1 cellular context compared by ENCODE assay signal in genomic region chr12:118346895-118347294, GRCh38.
TF ChIP-seq lines count a peak whose summit lies in the region.

No MANE protein-coding gene starts in this region.

TF ChIP-seq in HepG2, 621 proteins besides CTCF, POLR2A, EP300 and RAD21 (continued from another document):
- TF ChIP-seq ZNF414 (CRISPR knock-in tag; IDR thresholded peaks at IDR 0.05): no peak
- TF ChIP-seq ESRRA (CRISPR knock-in tag; IDR thresholded peaks at IDR 0.05; ENCODE audit: low read depth): no peak
- TF ChIP-seq ZFP82 (CRISPR knock-in tag; IDR thresholded peaks at IDR 0.05; ENCODE audit: borderline replicate concordance): no peak
- no peak for TF ChIP-seq ZBTB33 (CRISPR knock-in tag; IDR thresholded peaks at IDR 0.05)
- no peak for TF ChIP-seq ZNF564 (CRISPR knock-in tag; IDR thresholded peaks at IDR 0.05)
- TF ChIP-seq IRX3 (CRISPR knock-in tag; IDR thresholded peaks at IDR 0.05; ENCODE audit: borderline replicate concordance, low read depth): no peak
- TF ChIP-seq THYN1 (CRISPR knock-in tag; IDR thresholded peaks at IDR 0.05; ENCODE audit: borderline replicate concordance, low read depth): no peak
- TF ChIP-seq, protein P1, sequence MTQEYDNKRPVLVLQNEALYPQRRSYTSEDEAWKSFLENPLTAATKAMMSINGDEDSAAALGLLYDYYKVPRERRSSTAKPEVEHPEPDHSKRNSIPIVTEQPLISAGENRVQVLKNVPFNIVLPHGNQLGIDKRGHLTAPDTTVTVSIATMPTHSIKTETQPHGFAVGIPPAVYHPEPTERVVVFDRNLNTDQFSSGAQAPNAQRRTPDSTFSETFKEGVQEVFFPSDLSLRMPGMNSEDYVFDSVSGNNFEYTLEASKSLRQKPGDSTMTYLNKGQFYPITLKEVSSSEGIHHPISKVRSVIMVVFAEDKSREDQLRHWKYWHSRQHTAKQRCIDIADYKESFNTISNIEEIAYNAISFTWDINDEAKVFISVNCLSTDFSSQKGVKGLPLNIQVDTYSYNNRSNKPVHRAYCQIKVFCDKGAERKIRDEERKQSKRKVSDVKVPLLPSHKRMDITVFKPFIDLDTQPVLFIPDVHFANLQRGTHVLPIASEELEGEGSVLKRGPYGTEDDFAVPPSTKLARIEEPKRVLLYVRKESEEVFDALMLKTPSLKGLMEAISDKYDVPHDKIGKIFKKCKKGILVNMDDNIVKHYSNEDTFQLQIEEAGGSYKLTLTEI (CRISPR knock-in tag; conservative IDR thresholded peaks at IDR 0.05): no peak
- no peak for TF ChIP-seq ZNF180 (CRISPR knock-in tag; IDR thresholded peaks at IDR 0.05; ENCODE audit: borderline replicate concordance, low read depth)
- TF ChIP-seq RFXAP (CRISPR knock-in tag; IDR thresholded peaks at IDR 0.05; ENCODE audit: borderline replicate concordance): no peak
- no peak for TF ChIP-seq ZSCAN29 (CRISPR knock-in tag; conservative IDR thresholded peaks at IDR 0.05)
- no peak for TF ChIP-seq ZNF382 (CRISPR knock-in tag; IDR thresholded peaks at IDR 0.05; ENCODE audit: borderline replicate concordance)
- TF ChIP-seq BCL3 (CRISPR knock-in tag; IDR thresholded peaks at IDR 0.05): no peak
- TF ChIP-seq CENPT (CRISPR knock-in tag; IDR thresholded peaks at IDR 0.05; ENCODE audit: low read depth): no peak
- no peak for TF ChIP-seq SKIL (CRISPR knock-in tag; IDR thresholded peaks at IDR 0.05; ENCODE audit: borderline replicate concordance)
